Comparison of ENCODE assay signal across 22 cellular contexts in genomic region chr10:10848488-10849111, GRCh38.
"Had no signal": no experiment of that assay in that cellular context is flagged by ENCODE, and none has a peak within 500 bp of the region (broad histone marks: within the 10 kb centered on the region; RNA-seq: fewer than 3 reads in every experiment).

No MANE protein-coding gene starts in this region.

- H3K4me2 ChIP-seq: hepatocyte had no signal

- H3K9me3 Mint-ChIP-seq: immature natural killer cell had no signal

- ATAC-seq: foreskin keratinocyte; gastroesophageal sphincter; left lung; lower lobe of right lung; naive thymus-derived CD4-positive, alpha-beta T cell had no signal

- DNase-seq: dorsolateral prefrontal cortex; effector CD4-positive, alpha-beta T cell; effector memory CD4-positive, alpha-beta T cell; foreskin keratinocyte; hypothalamus; immature natural killer cell; islet precursor cell; kidney; kidney glomerular epithelial cell; left lung; lower lobe of right lung; mesendoderm; midbrain; naive thymus-derived CD4-positive, alpha-beta T cell had no signal

- H3K4me1 ChIP-seq: foreskin keratinocyte, left lung, lower lobe of right lung had no signal

- H3K9me3 ChIP-seq: esophagus muscularis mucosa, gastroesophageal sphincter, heart left ventricle, left lung, lower lobe of right lung had no signal

- H3K27me3 ChIP-seq: esophagus muscularis mucosa, foreskin keratinocyte, gastroesophageal sphincter, heart left ventricle, hepatocyte, left lung had no signal

- H3K27ac Mint-ChIP-seq: immature natural killer cell had no signal

- H3K36me3 Mint-ChIP-seq: immature natural killer cell; naive thymus-derived CD4-positive, alpha-beta T cell had no signal

- H3K4me3 ChIP-seq: coronary artery, dorsolateral prefrontal cortex, esophagus muscularis mucosa, gastroesophageal sphincter, heart left ventricle, hepatocyte, left lung, lower lobe of right lung had no signal

- H3K27ac ChIP-seq: coronary artery, esophagus muscularis mucosa, foreskin keratinocyte, gastroesophageal sphincter, hepatocyte, left lung, lower lobe of right lung had no signal

- H3K4me1 Mint-ChIP-seq: immature natural killer cell; naive thymus-derived CD4-positive, alpha-beta T cell had no signal

- H3K36me3 ChIP-seq: esophagus muscularis mucosa, gastroesophageal sphincter, heart left ventricle, left lung, lower lobe of right lung had no signal

- H2AFZ ChIP-seq: hepatocyte had no signal

- H3K79me2 ChIP-seq: hepatocyte had no signal

- FAIRE-seq: colon, endothelial cell of umbilical vein, frontal cortex, kidney had no signal

- H3K4me3 Mint-ChIP-seq: immature natural killer cell; naive thymus-derived CD4-positive, alpha-beta T cell had no signal
